Comparison of ENCODE assay signal across 22 cellular contexts in the genomic region with DNA sequence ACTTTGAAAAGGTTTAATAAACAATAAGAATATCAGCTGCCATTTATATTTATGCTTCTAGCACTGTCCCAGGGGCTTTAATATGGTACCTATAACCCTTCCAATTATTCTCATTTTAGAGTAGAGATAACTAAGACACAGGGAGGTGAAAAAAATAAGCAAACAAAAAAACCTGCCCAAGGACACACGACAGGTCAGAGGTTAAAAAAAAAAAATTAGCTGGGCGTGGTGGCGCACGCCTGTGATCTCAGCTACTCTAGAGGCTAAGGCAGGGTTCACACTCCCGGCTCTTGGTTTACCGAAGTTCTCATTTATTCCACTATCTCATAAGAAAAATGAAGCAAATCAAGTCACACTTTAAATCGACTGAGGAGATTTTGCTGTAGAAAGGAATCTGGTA. TPM values are rescaled to one million over a fixed set of nuclear protein-coding genes. Genes with fewer than 3 reads are reported as not detected.
DNase-seq lines count a peak whose midpoint lies in the region; ATAC-seq and TF ChIP-seq lines count a peak whose summit lies in the region.
"Had no signal": no experiment of that assay in that cellular context is flagged by ENCODE, and none has a peak within 500 bp of the region (broad histone marks: within the 10 kb centered on the region; RNA-seq: fewer than 3 reads in every experiment).

No MANE protein-coding gene starts in this region.

- H3K27me3 ChIP-seq in CD8-positive, alpha-beta memory T cell (ENCODE audit: insufficient read depth, low read length, poor library complexity, severe bottlenecking), result no peaks in the 10 kb centered on the region
- H3K27me3 ChIP-seq in right lobe of liver (no peaks in the 10 kb centered on the region), stomach (no peaks in the 10 kb centered on the region)
- no peaks in the 10 kb centered on the region for H3K27me3 ChIP-seq in CD8-positive, alpha-beta T cell (ENCODE audit: insufficient read depth, low read length)
- H3K27me3 ChIP-seq: body of pancreas, foreskin keratinocyte, uterus had no signal

- ATAC-seq in right lobe of liver (peak; percentile 57 to 68 (median 67)), HG03442 (IDR thresholded peaks at IDR 0.05; ENCODE audit: unreplicated experiment) (no peak)
- ATAC-seq in CD8-positive, alpha-beta T cell, result no peak
- ATAC-seq: foreskin keratinocyte, GM12878, T-cell had no signal

- no peak for TF ChIP-seq EP300 in stomach (IDR thresholded peaks at IDR 0.05)

- H3K27ac ChIP-seq in CD8-positive, alpha-beta memory T cell (ENCODE audit: low read depth, low read length), result no peak overlapping the region
- H3K27ac ChIP-seq in VCaP (peak overlapping the region; percentile 83), right lobe of liver (peak overlapping the region; percentile 84 to 96 (median 92)), stomach (peak overlapping the region in 3 of 5 donors; percentile 77 to 90 (median 80))
- no peak overlapping the region for H3K27ac ChIP-seq in CD8-positive, alpha-beta T cell (ENCODE audit: low read depth, low read length)
- H3K27ac ChIP-seq: foreskin keratinocyte had no signal

- CTCF ChIA-PET in CD8-positive, alpha-beta memory T cell (lab: Charles Lee), result interaction anchor here (1.6 kb wide), 1 partner anchor 107 kb away, joined by 6 read pairs; no protein-coding TSS in a partner anchor
- CTCF ChIA-PET in CD8-positive, alpha-beta T cell (lab: Charles Lee), result interaction anchor here (0.6 to 1.1 kb wide), 2 partner anchors 82 to 107 kb away, joined by 3 read pairs; no protein-coding TSS in a partner anchor

- no peak for TF ChIP-seq POLR2A in right lobe of liver (IDR thresholded peaks at IDR 0.05)
- TF ChIP-seq POLR2A in stomach (IDR thresholded peaks at IDR 0.05), result no peak

- POLR2A ChIA-PET in CD8-positive, alpha-beta memory T cell (lab: Charles Lee), result interaction anchor here (0.6 kb wide), 1 partner anchor 69 kb away, joined by 4 read pairs; no protein-coding TSS in a partner anchor
- POLR2A ChIA-PET in CD8-positive, alpha-beta T cell (lab: Charles Lee), result no interaction called here

- peak overlapping the region in 1 of 8 donors; percentile 2 for H3K27ac Mint-ChIP-seq in CD8-positive, alpha-beta memory T cell
- no peak overlapping the region for H3K27ac Mint-ChIP-seq in CD8-positive, alpha-beta T cell
- H3K27ac Mint-ChIP-seq: activated naive CD8-positive, alpha-beta T cell treated with anti-CD3 and anti-CD28 coated beads, Interleukin-2, amount 10 ng/mL, durations not matched to agents 7 days and 5 days; activated T-helper 1 cell treated with anti-CD3 and anti-CD28 coated beads, Interleukin-12 subunit alpha, Interleukin-12 subunit beta, Interleukin-2, Interleukin-4 antibody, amounts not matched to agents 30 ng/mL and 10 ng/mL and 1 ng/mL, durations not matched to agents 14 hours and 24 hours and 36 hours had no signal

- no peak for DNase-seq in CD8-positive, alpha-beta memory T cell
- DNase-seq in right lobe of liver (peak in 1 of 3 donors; percentile 54), stomach (no peak), NCI-H345 treated with DMSO at 0.1 percent for 48 hours (lab: John Stamatoyannopoulos, UW; ENCODE audit: unreplicated experiment) (no peak)
- no peak for DNase-seq in CD8-positive, alpha-beta T cell
- DNase-seq: activated CD4-positive, alpha-beta T cell treated with anti-CD3 and anti-CD28 coated beads for 4 hours; activated naive CD8-positive, alpha-beta T cell treated with anti-CD3 and anti-CD28 coated beads, Interleukin-2, amount 10 ng/mL, durations not matched to agents 7 days and 5 days; DMS79 treated with DMSO at 0.1 percent for 48 hours; effector CD8-positive, alpha-beta T cell; erythroblast; foreskin keratinocyte; Karpas-422; NCI-H774; PC-3; SHP77; T-cell; uterus had no signal

- H3K9me3 Mint-ChIP-seq in CD8-positive, alpha-beta memory T cell, result no peaks in the 10 kb centered on the region
- no peaks in the 10 kb centered on the region for H3K9me3 Mint-ChIP-seq in CD8-positive, alpha-beta T cell
- H3K9me3 Mint-ChIP-seq: activated T-helper 1 cell treated with anti-CD3 and anti-CD28 coated beads, Interleukin-12 subunit alpha, Interleukin-12 subunit beta, Interleukin-2, Interleukin-4 antibody, amounts not matched to agents 30 ng/mL and 10 ng/mL and 1 ng/mL, durations not matched to agents 14 hours and 24 hours and 36 hours; T-cell had no signal

- intact Hi-C loops in right lobe of liver (cut with DNase I) (no loop called here), stomach (cut with DNase I; ENCODE audit: low total_unique reads) (no loop called here)
- intact Hi-C loops in CD8-positive, alpha-beta T cell (cut with DNase I, micrococcal nuclease), result loop anchor here in 1 of 2 experiments (10.0 kb wide), 2 partner anchors 83 to 273 kb away; a partner anchor contains a TSS

- 37% methylated on average over 7 of the region's 7 CpGs for whole genome bisulfite sequencing in right lobe of liver (ENCODE audit: insufficient coverage, low coverage, low lambda C conversion rate, missing lambda C conversion rate)
- WGBS in stomach, 5 donors, result 57 to 85% (median 80%) methylated on average over 7 of the region's 7 CpGs

- H3K36me3 Mint-ChIP-seq in CD8-positive, alpha-beta memory T cell, result peaks cover 0 to 2% (median 0%) of the 10 kb centered on the region in 3 donors
- H3K36me3 Mint-ChIP-seq in CD8-positive, alpha-beta T cell, result peaks cover 3% of the 10 kb centered on the region
- H3K36me3 Mint-ChIP-seq: activated naive CD8-positive, alpha-beta T cell treated with anti-CD3 and anti-CD28 coated beads, Interleukin-2, amount 10 ng/mL, durations not matched to agents 7 days and 5 days; T-cell had no signal

- no peaks in the 10 kb centered on the region for H3K9me3 ChIP-seq in CD8-positive, alpha-beta memory T cell (ENCODE audit: low read length)
- H3K9me3 ChIP-seq in right lobe of liver, result no peaks in the 10 kb centered on the region
- H3K9me3 ChIP-seq in stomach, result no peaks in the 10 kb centered on the region
- no peaks in the 10 kb centered on the region for H3K9me3 ChIP-seq in CD8-positive, alpha-beta T cell (ENCODE audit: low read length)
- H3K9me3 ChIP-seq: body of pancreas, uterus had no signal

- H3K27me3 Mint-ChIP-seq in CD8-positive, alpha-beta memory T cell, result no peaks in the 10 kb centered on the region
- no peaks in the 10 kb centered on the region for H3K27me3 Mint-ChIP-seq in CD8-positive, alpha-beta T cell (ENCODE audit: low read depth)
- H3K27me3 Mint-ChIP-seq: activated naive CD8-positive, alpha-beta T cell treated with anti-CD3 and anti-CD28 coated beads, Interleukin-2, amount 10 ng/mL, durations not matched to agents 7 days and 5 days; T-cell had no signal

- no peaks in the 10 kb centered on the region for H3K36me3 ChIP-seq in CD8-positive, alpha-beta memory T cell (ENCODE audit: insufficient read depth, low read length)
- H3K36me3 ChIP-seq in right lobe of liver (no peaks in the 10 kb centered on the region), stomach (no peaks in the 10 kb centered on the region)
- no peaks in the 10 kb centered on the region for H3K36me3 ChIP-seq in CD8-positive, alpha-beta T cell (ENCODE audit: insufficient read depth, low read length)
- H3K36me3 ChIP-seq: uterus had no signal

- peak overlapping the region in 4 of 7 donors; percentile 20 to 71 (median 52) for H3K4me3 Mint-ChIP-seq in CD8-positive, alpha-beta memory T cell
- no peak overlapping the region for H3K4me3 Mint-ChIP-seq in CD8-positive, alpha-beta T cell
- H3K4me3 Mint-ChIP-seq: activated naive CD8-positive, alpha-beta T cell treated with anti-CD3 and anti-CD28 coated beads, Interleukin-2, amount 10 ng/mL, durations not matched to agents 7 days and 5 days; activated T-helper 1 cell treated with anti-CD3 and anti-CD28 coated beads, Interleukin-12 subunit alpha, Interleukin-12 subunit beta, Interleukin-2, Interleukin-4 antibody, amounts not matched to agents 30 ng/mL and 10 ng/mL and 1 ng/mL, durations not matched to agents 14 hours and 24 hours and 36 hours had no signal

- H3K4me3 ChIP-seq in CD8-positive, alpha-beta memory T cell (ENCODE audit: low read length), result no peak overlapping the region
- H3K4me3 ChIP-seq in right lobe of liver (no peak overlapping the region), stomach (no peak overlapping the region)
- no peak overlapping the region for H3K4me3 ChIP-seq in CD8-positive, alpha-beta T cell (ENCODE audit: low read depth, low read length)
- H3K4me3 ChIP-seq: body of pancreas, GM12878 had no signal

- TF ChIP-seq CTCF in VCaP (conservative IDR thresholded peaks at IDR 0.05), result no peak
- TF ChIP-seq CTCF in right lobe of liver (IDR thresholded peaks at IDR 0.05), result no peak
- no peak for TF ChIP-seq CTCF in stomach (IDR thresholded peaks at IDR 0.05)
- TF ChIP-seq CTCF in CD8-positive, alpha-beta T cell (IDR thresholded peaks at IDR 0.05), result no peak

- H3K4me1 Mint-ChIP-seq in CD8-positive, alpha-beta memory T cell, result peaks cover 10 to 16% (median 11%) of the 10 kb centered on the region in 3 donors
- H3K4me1 Mint-ChIP-seq in CD8-positive, alpha-beta T cell (ENCODE audit: low read depth), result peaks cover 19% of the 10 kb centered on the region

- H3K4me1 ChIP-seq in CD8-positive, alpha-beta memory T cell (ENCODE audit: insufficient read depth, low read length), result peaks cover 12% of the 10 kb centered on the region
- H3K4me1 ChIP-seq in right lobe of liver, result peaks cover 0 to 50% (median 9%) of the 10 kb centered on the region in 4 donors
- H3K4me1 ChIP-seq in stomach, result peaks cover 0 to 31% (median 10%) of the 10 kb centered on the region in 4 donors
- peaks cover 15% of the 10 kb centered on the region for H3K4me1 ChIP-seq in CD8-positive, alpha-beta T cell (ENCODE audit: insufficient read depth, low read length)
- H3K4me1 ChIP-seq: foreskin keratinocyte, uterus had no signal

RNA-seq across cellular contexts. Expression of a gene that starts 34.7 kb away (rescaled TPM):
- total RNA-seq in CD8-positive, alpha-beta memory T cell, result 1 to 10 TPM; 1.6 to 2.3 TPM
- polyA plus RNA-seq in CD8-positive, alpha-beta memory T cell, result 2.8 TPM
- total RNA-seq in right lobe of liver (100 to 1,000 TPM in 2 of 6 experiments, 10 to 100 TPM in 4; 90.5 to 125 (median 99.3) TPM), stomach (100 to 1,000 TPM in 4 of 5 donors, 10 to 100 TPM in 1; 86.9 to 353 (median 220) TPM)
- 100 to 1,000 TPM in 1 of 3 donors, 10 to 100 TPM in 2; 70.0 to 129 (median 93.0) TPM for polyA plus RNA-seq in stomach
- 1 to 10 TPM; 7.5 to 9.4 TPM for total RNA-seq in CD8-positive, alpha-beta T cell

Comparison
In these comparisons a context has a peak if more than half of its experiments do, and no peak if none do; other contexts are left out.
1. H3K27ac ChIP-seq: peak in VCaP (single experiment), right lobe of liver (3 of 3) and stomach (3 of 5); none in CD8-positive, alpha-beta memory T cell (single experiment) and CD8-positive, alpha-beta T cell (single experiment).
2. ATAC-seq: peak in right lobe of liver (4 of 4); none in CD8-positive, alpha-beta T cell (single experiment) and HG03442 (single experiment).
3. RNA of a gene that starts 34.7 kb away (total RNA-seq): 86.9 to 353 TPM in stomach and 90.5 to 125 TPM in right lobe of liver; 7.5 to 9.4 TPM in CD8-positive, alpha-beta T cell and 1.6 to 2.3 TPM in CD8-positive, alpha-beta memory T cell; every median in the first group is over 4 times any median in the second.